8 cellular contexts compared by ENCODE assay signal in the genomic region with DNA sequence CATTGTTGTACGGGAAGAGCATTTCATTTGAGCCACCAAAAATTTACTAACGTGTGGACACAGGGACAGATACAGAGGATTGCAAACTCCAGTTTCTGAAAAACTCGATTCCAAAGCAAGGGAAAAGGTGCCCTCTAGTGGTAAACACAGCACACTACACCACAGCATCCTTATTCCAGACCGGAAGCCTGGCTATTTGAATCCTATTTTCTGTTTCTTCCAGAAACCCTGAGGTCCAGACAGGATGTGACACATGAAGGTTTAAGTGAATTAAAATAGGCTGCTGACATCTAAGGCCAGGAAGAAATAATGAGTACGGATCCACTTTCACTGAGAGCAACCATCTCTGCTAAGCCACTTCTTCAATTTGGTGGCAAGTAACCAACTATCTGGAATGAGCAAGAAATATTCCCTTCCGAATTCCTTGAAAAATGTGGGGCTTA. TPM values are rescaled to one million over a fixed set of nuclear protein-coding genes. Genes with fewer than 3 reads are reported as not detected.
A peak's percentile ranks its signal among the peaks of the same experiment; 100 is the strongest.
DNase-seq lines count a peak whose midpoint lies in the region; ATAC-seq and TF ChIP-seq lines count a peak whose summit lies in the region.

No MANE protein-coding gene starts in this region.

- no peaks in the 10 kb centered on the region for H3K36me3 ChIP-seq in right atrium auricular region

- no peak overlapping the region for H3K27ac ChIP-seq in right atrium auricular region

- H3K9me3 ChIP-seq in right atrium auricular region = no peaks in the 10 kb centered on the region

- no peak for ATAC-seq in HG03025 (IDR thresholded peaks at IDR 0.05; ENCODE audit: low FRiP score, unreplicated experiment)

- DNase-seq in NOMO-1 treated with DMSO at 0.1 percent for 48 hours (lab: John Stamatoyannopoulos, UW; ENCODE audit: unreplicated experiment) = peak; percentile 59
- no peak for DNase-seq in NOMO-1 treated with dmso at 0.1 percent for 144 hours (lab: John Stamatoyannopoulos, UW; ENCODE audit: unreplicated experiment)
- DNase-seq in KBM-7 = peak; percentile 85
- peak; percentile 67 for DNase-seq in RPMI8226
- DNase-seq in anterior cingulate cortex (lab: John Stamatoyannopoulos, UW) = peak in 43 of 58 donors; percentile 3 to 74 (median 28)
- DNase-seq in right atrium auricular region (ENCODE audit: low spot score) = peak; percentile 85
- DNase-seq in retinal pigment epithelial cell (ENCODE audit: low read depth) = peak; percentile 54

- H3K4me3 ChIP-seq in right atrium auricular region = no peak overlapping the region
- H3K4me3 ChIP-seq in retinal pigment epithelial cell (ENCODE audit: low read length) = no peak overlapping the region

- TF ChIP-seq CTCF in right atrium auricular region (IDR thresholded peaks at IDR 0.05) (peak; percentile 93 to 95), retinal pigment epithelial cell (conservative IDR thresholded peaks at IDR 0.05; ENCODE audit: low read depth, low read length) (peak; percentile 94)

- H3K27me3 ChIP-seq in right atrium auricular region = no peaks in the 10 kb centered on the region

- in situ Hi-C loops in KBM-7 (cut with MboI; ENCODE audit: low pct_unique_long_range_greater_than_20kb, low sequenced_read_pairs) = no loop called here

- no peaks in the 10 kb centered on the region for H3K4me1 ChIP-seq in right atrium auricular region

RNA-seq across cellular contexts. Expression of gene GMPR, which starts 31.8 kb away (rescaled TPM):
- 10 to 100 TPM; 70.1 to 89.5 TPM for total RNA-seq in right atrium auricular region
